Comparison of ENCODE assay signal across 13 cellular contexts in the genomic region with DNA sequence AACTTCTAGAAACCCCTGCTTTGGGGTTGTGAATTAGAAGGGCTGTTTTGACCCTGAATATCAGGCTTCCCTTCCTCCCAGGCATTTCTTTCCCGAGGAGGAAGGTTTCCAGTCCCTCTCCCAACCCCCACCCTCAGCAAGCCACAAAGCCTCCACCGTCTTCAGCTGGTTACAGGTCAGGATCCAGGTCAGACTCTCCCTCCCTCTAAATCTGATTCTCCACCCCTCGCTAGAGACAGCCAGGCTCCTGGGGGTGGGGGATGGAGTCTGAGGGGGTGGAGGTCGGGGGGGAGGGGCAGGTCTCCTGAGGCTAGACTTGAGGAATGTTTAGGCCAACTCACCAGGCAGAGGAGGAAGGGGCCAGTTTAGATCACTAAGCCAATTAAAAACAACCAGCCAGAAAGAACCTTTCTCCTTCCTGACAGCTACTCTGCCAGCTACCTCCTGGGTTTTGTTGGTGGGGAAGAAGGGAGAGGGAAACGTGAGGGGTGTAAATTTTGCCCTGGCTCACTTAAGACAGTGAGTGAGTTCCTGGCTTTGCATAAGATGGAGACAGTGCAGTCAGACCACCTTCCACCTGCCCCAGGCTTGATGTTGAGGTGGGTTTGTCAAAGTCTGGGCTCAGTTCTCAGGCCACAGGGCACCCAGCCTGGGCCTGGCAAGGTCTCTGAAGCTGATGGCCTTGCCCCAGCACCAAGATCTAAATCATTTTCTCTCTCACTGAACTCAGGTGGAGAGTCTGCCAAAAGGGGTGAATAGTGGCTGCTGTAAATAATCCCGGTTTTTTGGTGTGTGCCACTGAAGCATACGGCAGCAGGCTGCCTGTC. TPM values are rescaled to one million over a fixed set of nuclear protein-coding genes. Genes with fewer than 3 reads are reported as not detected.
DNase-seq lines count a peak whose midpoint lies in the region; ATAC-seq and TF ChIP-seq lines count a peak whose summit lies in the region.
"Had no signal": no experiment of that assay in that cellular context is flagged by ENCODE, and none has a peak within 500 bp of the region (broad histone marks: within the 10 kb centered on the region; RNA-seq: fewer than 3 reads in every experiment).

No MANE protein-coding gene starts in this region.

- H4K20me1 ChIP-seq in hepatocyte (ENCODE audit: insufficient read depth, poor library complexity, severe bottlenecking), result no peaks in the 10 kb centered on the region

- H3K4me1 ChIP-seq in Panc1 (ENCODE audit: control insufficient read depth, insufficient read depth, low read length) (peaks cover 23% of the 10 kb centered on the region), hepatocyte (ENCODE audit: insufficient read depth) (peaks cover 92% of the 10 kb centered on the region)

- no peaks in the 10 kb centered on the region for H3K9me2 ChIP-seq in hepatocyte (replicated peaks; ENCODE audit: insufficient read depth)

- peak overlapping the region; percentile 36 for H3K4me2 ChIP-seq in hepatocyte

- in situ Hi-C loops in Panc1 (cut with HindIII; ENCODE audit: low pct_unique_long_range_greater_than_20kb, low sequenced_read_pairs), result no loop called here

- DNase-seq in H7, result peak; percentile 91
- DNase-seq in Panc1 (ENCODE audit: low read depth, low spot score), result no peak
- no peak for DNase-seq in hepatocyte (ENCODE audit: low spot score)
- peak; percentile 80 for DNase-seq in retinal pigment epithelial cell (ENCODE audit: low read depth)
- DNase-seq in DMS114 treated with DMSO at 0.1 percent for 48 hours (lab: John Stamatoyannopoulos, UW; ENCODE audit: unreplicated experiment), result no peak
- DNase-seq in stimulated activated CD4-positive, alpha-beta T cell treated with anti-CD3 and anti-CD28 coated beads, Interleukin-4, amount 100 ng/mL, for 24 hours, result no peak
- DNase-seq in occipital lobe (lab: John Stamatoyannopoulos, UW), result no peak
- DNase-seq in DMS 273 (lab: John Stamatoyannopoulos, UW; ENCODE audit: unreplicated experiment), result no peak
- DNase-seq: CD8-positive, alpha-beta T cell; NCI-H1417 treated with DMSO at 0.1 percent for 48 hours; nucleus accumbens had no signal

- peak overlapping the region; percentile 36; the same call in 1 of the 2 replicates for H3K27ac ChIP-seq in Panc1 (ENCODE audit: low read length)
- H3K27ac ChIP-seq in hepatocyte, result peak overlapping the region; percentile 97
- H3K27ac ChIP-seq: adrenal gland had no signal

- WGBS in hepatocyte (ENCODE audit: low lambda C conversion rate, missing lambda C conversion rate), result 25% methylated on average over 7 of the region's 7 CpGs

- no peak overlapping the region for H2AFZ ChIP-seq in hepatocyte

- H3K27me3 ChIP-seq in H7 (ENCODE audit: control insufficient read depth, insufficient read depth, low read length), result no peaks in the 10 kb centered on the region
- H3K27me3 ChIP-seq in Panc1 (ENCODE audit: control insufficient read depth, insufficient read depth, low read length), result no peaks in the 10 kb centered on the region
- no peaks in the 10 kb centered on the region for H3K27me3 ChIP-seq in hepatocyte
- H3K27me3 ChIP-seq: adrenal gland had no signal

- peaks cover 4% of the 10 kb centered on the region for H3K79me2 ChIP-seq in hepatocyte

- no peaks in the 10 kb centered on the region for H3K9me3 ChIP-seq in Panc1 (ENCODE audit: control insufficient read depth, insufficient read depth, low read depth, low read length)
- H3K9me3 ChIP-seq in hepatocyte (ENCODE audit: low read depth), result no peaks in the 10 kb centered on the region
- H3K9me3 ChIP-seq: adrenal gland, thoracic aorta had no signal

- POLR2A ChIA-PET in Panc1 (lab: Charles Lee), result no interaction called here

- intact Hi-C loops in Panc1 (cut with micrococcal nuclease; ENCODE audit: unreplicated experiment), result no loop called here

- no peaks in the 10 kb centered on the region; the same call in 1 of the 2 replicates for H3K36me3 ChIP-seq in H7 (replicated peaks; ENCODE audit: control insufficient read depth, insufficient read depth, low read length)
- H3K36me3 ChIP-seq in Panc1 (ENCODE audit: control insufficient read depth, insufficient read depth, low read length), result no peaks in the 10 kb centered on the region
- H3K36me3 ChIP-seq in hepatocyte (replicated peaks; ENCODE audit: insufficient read depth, low read depth), result no peaks in the 10 kb centered on the region
- H3K36me3 ChIP-seq: thoracic aorta had no signal

- no TSS peak for BruUV-seq in Panc1 (replicated peaks; lab: Mats Ljungman, UMichigan)

- no peak for ATAC-seq in Panc1
- ATAC-seq: CD8-positive, alpha-beta T cell had no signal

- TF ChIP-seq CTCF in Panc1 (IDR thresholded peaks at IDR 0.05) (no peak), hepatocyte (IDR thresholded peaks at IDR 0.05; ENCODE audit: poor library complexity) (no peak), retinal pigment epithelial cell (conservative IDR thresholded peaks at IDR 0.05; ENCODE audit: low read depth, low read length) (no peak)

- CTCF ChIA-PET in Panc1 (lab: Charles Lee), result no interaction called here

- H3K4me3 ChIP-seq in H7 (ENCODE audit: insufficient read depth, low read depth, low read length) (no peak overlapping the region), Panc1 (ENCODE audit: low read depth in 2 of 2, low read length in 2 of 2) (no peak overlapping the region), hepatocyte (no peak overlapping the region), retinal pigment epithelial cell (ENCODE audit: low read length) (no peak overlapping the region)
- H3K4me3 ChIP-seq: adrenal gland, thoracic aorta had no signal

RNA-seq across cellular contexts. Expression of a gene that starts 19.5 kb away (rescaled TPM):
- total RNA-seq in H7 (2014; rRNA removed; shearing (Covaris generic)), result 11.9 and 12.4 TPM in 2 replicates
- total RNA-seq in Panc1 (2021; ENCODE audit: unreplicated experiment) (7.8 TPM), hepatocyte (33.9 and 41.8 TPM in 2 replicates), occipital lobe (4.2 TPM)
- 9.4 TPM for polyA plus RNA-seq in Panc1 (2012; ENCODE audit: insufficient read length)
- 13.8 and 15.9 TPM in 2 replicates for polyA plus RNA-seq in hepatocyte

RNA-seq across cellular contexts. Expression of a gene that starts 50.2 kb away (rescaled TPM):
- total RNA-seq in H7 (2014; rRNA removed; shearing (Covaris generic)), result 148 and 156 TPM in 2 replicates
- total RNA-seq in Panc1 (2021; ENCODE audit: unreplicated experiment), result 166 TPM
- 372 TPM for polyA plus RNA-seq in Panc1 (2012; ENCODE audit: insufficient read length)
- 219 and 274 TPM in 2 replicates for total RNA-seq in hepatocyte
- 804 and 827 TPM in 2 replicates for polyA plus RNA-seq in hepatocyte
- 112 TPM for total RNA-seq in occipital lobe

Comparison
In these comparisons a context has a peak if more than half of its experiments do, and no peak if none do; other contexts are left out.
1. DNase-seq: peak in H7 (single experiment) and retinal pigment epithelial cell (single experiment); none in Panc1 (single experiment), hepatocyte (single experiment), DMS114 treated with DMSO at 0.1 percent for 48 hours (single experiment), stimulated activated CD4-positive, alpha-beta T cell treated with anti-CD3 and anti-CD28 coated beads, Interleukin-4, amount 100 ng/mL, for 24 hours (single experiment), occipital lobe (single experiment) and DMS 273 (single experiment).